ENCODE assay signal across 1 cellular context in genomic region chr16:89096042-89096717, GRCh38.
TF ChIP-seq lines count a peak whose summit lies in the region.

No MANE protein-coding gene starts in this region.

TF ChIP-seq in HCT116, 20 proteins besides CTCF, POLR2A, EP300 and RAD21:
- TF ChIP-seq ZNF274 (IDR thresholded peaks at IDR 0.05; ENCODE audit: low read depth, low read length) = no peak
- no peak for TF ChIP-seq MAX (IDR thresholded peaks at IDR 0.05)
- TF ChIP-seq SRF (IDR thresholded peaks at IDR 0.05; ENCODE audit: low read depth) = no peak
- TF ChIP-seq REST (IDR thresholded peaks at IDR 0.05; ENCODE audit: low read depth) = no peak
- no peak for TF ChIP-seq EZH2 (IDR thresholded peaks at IDR 0.05)
- TF ChIP-seq JUND (IDR thresholded peaks at IDR 0.05) = no peak
- no peak for TF ChIP-seq FOSL1 (IDR thresholded peaks at IDR 0.05; ENCODE audit: low read depth)
- TF ChIP-seq CBX3 (IDR thresholded peaks at IDR 0.05; ENCODE audit: low read depth) = no peak
- no peak for TF ChIP-seq ATF3 (IDR thresholded peaks at IDR 0.05)
- TF ChIP-seq POLR2AphosphoS5 (IDR thresholded peaks at IDR 0.05; ENCODE audit: low read depth, low read length) = no peak
- no peak for TF ChIP-seq ZFX (IDR thresholded peaks at IDR 0.05)
- TF ChIP-seq SP1 (IDR thresholded peaks at IDR 0.05; ENCODE audit: low read depth) = no peak
- TF ChIP-seq SIN3A (IDR thresholded peaks at IDR 0.05; ENCODE audit: low read depth) = no peak
- no peak for TF ChIP-seq ZBTB33 (IDR thresholded peaks at IDR 0.05; ENCODE audit: extremely low read depth, insufficient replicate concordance, low read length)
- TF ChIP-seq EGR1 (IDR thresholded peaks at IDR 0.05; ENCODE audit: low read depth) = no peak
- no peak for TF ChIP-seq YY1 (IDR thresholded peaks at IDR 0.05; ENCODE audit: extremely low read depth, insufficient replicate concordance, low read depth, low read length)
- no peak for TF ChIP-seq ELF1 (IDR thresholded peaks at IDR 0.05; ENCODE audit: borderline replicate concordance, low read depth)
- TF ChIP-seq TCF7L2 (IDR thresholded peaks at IDR 0.05; ENCODE audit: borderline replicate concordance, extremely low read depth, insufficient read depth, insufficient read length) = no peak
- no peak for TF ChIP-seq EZH2phosphoT487 (IDR thresholded peaks at IDR 0.05; ENCODE audit: borderline replicate concordance)
